8 cellular contexts compared by ENCODE assay signal in the genomic region with DNA sequence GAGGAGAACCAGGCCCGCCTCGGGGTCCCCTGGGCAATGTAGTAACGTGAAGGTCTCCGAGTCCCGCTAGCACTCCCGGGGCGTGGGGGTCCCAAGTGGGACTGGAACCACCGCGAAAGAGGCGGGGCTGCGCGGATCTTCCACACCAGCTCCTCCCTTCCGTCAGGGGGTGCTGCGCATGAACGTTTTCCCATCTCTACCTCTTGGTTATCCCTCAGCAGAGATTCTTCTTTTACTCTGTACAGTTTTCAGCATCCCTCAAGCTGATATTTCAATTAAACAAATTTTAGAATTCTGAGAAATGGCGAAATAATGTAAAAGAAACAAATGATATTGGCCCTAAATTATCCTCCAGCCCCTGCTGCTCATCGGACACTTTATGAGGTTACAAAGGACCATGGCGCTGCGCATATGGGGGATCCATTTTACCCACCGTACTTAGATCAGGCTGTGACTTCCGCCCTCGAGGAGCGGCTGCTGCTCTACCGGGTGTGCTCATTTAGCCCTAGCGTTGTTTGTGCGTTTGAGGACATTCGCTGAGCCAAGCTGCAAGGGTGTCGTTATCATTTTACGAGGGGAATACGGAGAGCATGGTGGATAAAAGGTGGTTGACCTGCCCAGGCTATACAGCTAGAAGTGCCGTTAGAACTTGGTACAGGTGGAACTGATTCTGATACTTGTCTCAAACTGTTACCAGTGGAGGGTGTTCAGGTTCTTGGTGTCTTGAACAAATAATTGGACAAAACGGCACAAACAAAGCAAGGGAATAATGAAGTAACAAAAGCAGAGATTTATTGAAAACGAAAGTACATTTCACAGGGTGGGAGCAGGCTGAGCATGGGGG.
A peak's percentile ranks its signal among the peaks of the same experiment; 100 is the strongest.
DNase-seq lines count a peak whose midpoint lies in the region; ATAC-seq, FAIRE-seq and TF ChIP-seq lines count a peak whose summit lies in the region.

No MANE protein-coding gene starts in this region.

- H3K9me3 Mint-ChIP-seq in activated T-helper 17 cell treated with anti-CD3 and anti-CD28 coated beads, Interleukin-2, amount 50 U/mL, for 72 hours = peaks cover 3% of the 10 kb centered on the region
- peaks cover 4% of the 10 kb centered on the region for H3K9me3 Mint-ChIP-seq in natural killer cell treated with Interleukin-12 subunit alpha and Interleukin-12 subunit beta and Interleukin-15 and Interleukin-18, amount 100 ng/mL, for 72 hours

- peak overlapping the region; percentile 97 for H3K4me3 Mint-ChIP-seq in activated T-helper 17 cell treated with anti-CD3 and anti-CD28 coated beads, Interleukin-2, amount 50 U/mL, for 72 hours
- H3K4me3 Mint-ChIP-seq in natural killer cell treated with Interleukin-12 subunit alpha and Interleukin-12 subunit beta and Interleukin-15 and Interleukin-18, amount 100 ng/mL, for 72 hours = peak overlapping the region; percentile 97

- ATAC-seq in DND-41 (ENCODE audit: insufficient read depth, low read depth) (peak; percentile 86), GM21737 (IDR thresholded peaks at IDR 0.05; ENCODE audit: unreplicated experiment) (peak; percentile 87)
- ATAC-seq in activated T-helper 17 cell treated with anti-CD3 and anti-CD28 coated beads, Interleukin-2, amount 50 U/mL, for 72 hours (replicated peaks) = peak; percentile 91
- ATAC-seq in natural killer cell treated with Interleukin-12 subunit alpha and Interleukin-12 subunit beta and Interleukin-15 and Interleukin-18, amount 100 ng/mL, for 72 hours = peak; percentile 95 to 96

- H4K20me1 ChIP-seq in DND-41 (ENCODE audit: insufficient read depth, low read length) (no peaks in the 10 kb centered on the region), KMS-11 (ENCODE audit: insufficient read depth) (no peaks in the 10 kb centered on the region)

- no peaks in the 10 kb centered on the region for H3K36me3 Mint-ChIP-seq in activated T-helper 17 cell treated with anti-CD3 and anti-CD28 coated beads, Interleukin-2, amount 50 U/mL, for 72 hours (ENCODE audit: low read depth)
- H3K36me3 Mint-ChIP-seq in natural killer cell treated with Interleukin-12 subunit alpha and Interleukin-12 subunit beta and Interleukin-15 and Interleukin-18, amount 100 ng/mL, for 72 hours = peaks cover 4% of the 10 kb centered on the region

- peak overlapping the region; percentile 60 to 83 for H3K4me3 ChIP-seq in DND-41 (ENCODE audit: low read depth in 1 of 2, low read length in 2 of 2)
- H3K4me3 ChIP-seq in KMS-11 (IDR thresholded peaks at IDR 0.05; ENCODE audit: insufficient read depth, low read depth, low read length) = no peak overlapping the region
- peak overlapping the region; percentile 75 for H3K4me3 ChIP-seq in fibroblast of the aortic adventitia (ENCODE audit: low read depth, low read length)

- H3K36me3 ChIP-seq in DND-41 (ENCODE audit: insufficient read depth, low read length) (no peaks in the 10 kb centered on the region), KMS-11 (ENCODE audit: insufficient read depth) (no peaks in the 10 kb centered on the region)

- DNase-seq in DND-41 (peak; percentile 87), RCC 7860 (ENCODE audit: low spot score) (peak; percentile 79), fibroblast of the aortic adventitia (ENCODE audit: low read depth) (peak; percentile 94)
- DNase-seq in natural killer cell treated with Interleukin-12 subunit alpha and Interleukin-12 subunit beta and Interleukin-15 and Interleukin-18, amount 100 ng/mL, for 72 hours (ENCODE audit: low spot score) = peak; percentile 84
- DNase-seq in stimulated activated naive CD4-positive, alpha-beta T cell treated with Interleukin-2 at 50 U/mL for 16 hours (lab: John Stamatoyannopoulos, UW) = peak; percentile 73

- peak; percentile 77 for TF ChIP-seq CTCF in DND-41 (IDR thresholded peaks at IDR 0.05; ENCODE audit: borderline replicate concordance, extremely low read depth, low read length, poor library complexity, severe bottlenecking)
- TF ChIP-seq CTCF in KMS-11 (conservative IDR thresholded peaks at IDR 0.05; ENCODE audit: low read depth, low read length) = peak; percentile 85
- TF ChIP-seq CTCF in fibroblast of the aortic adventitia (IDR thresholded peaks at IDR 0.05; ENCODE audit: insufficient read depth, low read length) = peak; percentile 63

- peak; percentile 17 for FAIRE-seq in RCC 7860 (lab: Jason Lieb, UNC)

- peak overlapping the region; percentile 84 for H3K4me2 ChIP-seq in DND-41 (ENCODE audit: insufficient read depth, low read length)
- peak overlapping the region; percentile 65 for H3K4me2 ChIP-seq in KMS-11

- H3K27ac Mint-ChIP-seq in activated T-helper 17 cell treated with anti-CD3 and anti-CD28 coated beads, Interleukin-2, amount 50 U/mL, for 72 hours = peak overlapping the region; percentile 96
- peak overlapping the region; percentile 83 to 93 for H3K27ac Mint-ChIP-seq in natural killer cell treated with Interleukin-12 subunit alpha and Interleukin-12 subunit beta and Interleukin-15 and Interleukin-18, amount 100 ng/mL, for 72 hours

- peak overlapping the region; percentile 80 for H3K27ac ChIP-seq in DND-41 (ENCODE audit: low read length)
- peak overlapping the region; percentile 81 for H3K27ac ChIP-seq in KMS-11

- peaks cover 11% of the 10 kb centered on the region for H3K4me1 Mint-ChIP-seq in activated T-helper 17 cell treated with anti-CD3 and anti-CD28 coated beads, Interleukin-2, amount 50 U/mL, for 72 hours
- peaks cover 14 to 19% of the 10 kb centered on the region in 2 donors for H3K4me1 Mint-ChIP-seq in natural killer cell treated with Interleukin-12 subunit alpha and Interleukin-12 subunit beta and Interleukin-15 and Interleukin-18, amount 100 ng/mL, for 72 hours (ENCODE audit: low read depth in 2 of 2)

- H2AFZ ChIP-seq in DND-41 (ENCODE audit: low read depth, low read length) (peak overlapping the region; percentile 99), KMS-11 (ENCODE audit: low read depth) (peak overlapping the region; percentile 95)

- no peaks in the 10 kb centered on the region for H3K9me3 ChIP-seq in DND-41 (ENCODE audit: insufficient read depth, low read length, severe bottlenecking)

- H3K4me1 ChIP-seq in DND-41 (ENCODE audit: insufficient read depth, low read length) (peaks cover 24% of the 10 kb centered on the region), KMS-11 (ENCODE audit: low read depth, poor library complexity, severe bottlenecking) (peaks cover 34% of the 10 kb centered on the region)

- peaks cover 3% of the 10 kb centered on the region for H3K27me3 Mint-ChIP-seq in activated T-helper 17 cell treated with anti-CD3 and anti-CD28 coated beads, Interleukin-2, amount 50 U/mL, for 72 hours
- peaks cover 0 to 8% of the 10 kb centered on the region in 2 donors for H3K27me3 Mint-ChIP-seq in natural killer cell treated with Interleukin-12 subunit alpha and Interleukin-12 subunit beta and Interleukin-15 and Interleukin-18, amount 100 ng/mL, for 72 hours

- H3K9ac ChIP-seq in DND-41 (ENCODE audit: low read depth, low read length) (peak overlapping the region; percentile 67), KMS-11 (peak overlapping the region; percentile 67)

- H3K79me2 ChIP-seq in DND-41 (ENCODE audit: insufficient read depth, low read length) (no peaks in the 10 kb centered on the region), KMS-11 (ENCODE audit: insufficient read depth, low read depth) (no peaks in the 10 kb centered on the region)

- no peaks in the 10 kb centered on the region for H3K27me3 ChIP-seq in DND-41 (ENCODE audit: insufficient read depth, low read length, poor library complexity)
- no peaks in the 10 kb centered on the region for H3K27me3 ChIP-seq in KMS-11 (ENCODE audit: insufficient read depth, low read depth)
